10 cellular contexts compared by ENCODE assay signal in genomic region chr3:184184546-184185234, GRCh38. TPM values are rescaled to one million over a fixed set of nuclear protein-coding genes. Genes with fewer than 3 reads are reported as not detected.
DNase-seq lines count a peak whose midpoint lies in the region; ATAC-seq and TF ChIP-seq lines count a peak whose summit lies in the region.
"Had no signal": no experiment of that assay in that cellular context is flagged by ENCODE, and none has a peak within 500 bp of the region (broad histone marks: within the 10 kb centered on the region; RNA-seq: fewer than 3 reads in every experiment).

No MANE protein-coding gene starts in this region.

- H3K4me1 Mint-ChIP-seq in Calu3 (ENCODE audit: low read depth, unreplicated experiment) (peaks cover 27% of the 10 kb centered on the region), osteocyte (ENCODE audit: unreplicated experiment) (peaks cover 30% of the 10 kb centered on the region)

- intact Hi-C loops in Calu3 (cut with micrococcal nuclease; ENCODE audit: unreplicated experiment): no loop called here

- TF ChIP-seq CTCF in Calu3 (IDR thresholded peaks at IDR 0.05; ENCODE audit: unreplicated experiment) (no peak), NB4 (IDR thresholded peaks at IDR 0.05; ENCODE audit: low read depth, low read length) (no peak), osteocyte (IDR thresholded peaks at IDR 0.05) (no peak)

- no peak for ATAC-seq in HG02970 (IDR thresholded peaks at IDR 0.05; ENCODE audit: low FRiP score, unreplicated experiment)
- no peak for ATAC-seq in HG03571 (IDR thresholded peaks at IDR 0.05; ENCODE audit: unreplicated experiment)

- H3K4me3 ChIP-seq in NB4 (ENCODE audit: low read depth, low read length): peak overlapping the region; percentile 59

- H3K9me3 Mint-ChIP-seq in Calu3 (ENCODE audit: low read depth, unreplicated experiment) (no peaks in the 10 kb centered on the region), osteocyte (ENCODE audit: unreplicated experiment) (no peaks in the 10 kb centered on the region)

- no peak for TF ChIP-seq POLR2A in NB4 (IDR thresholded peaks at IDR 0.05; ENCODE audit: extremely low read depth, insufficient read length)

- H3K4me3 Mint-ChIP-seq in Calu3 (ENCODE audit: low read depth, unreplicated experiment): peak overlapping the region; percentile 100
- H3K4me3 Mint-ChIP-seq in osteocyte (ENCODE audit: unreplicated experiment): peak overlapping the region; percentile 98

- CTCF ChIA-PET in Calu3 (lab: Charles Lee): interaction anchor here (0.7 kb wide), 2 partner anchors 19 to 587 kb away, joined by 3 to 4 read pairs; no protein-coding TSS in a partner anchor

- peak overlapping the region; percentile 88 for H3K27ac ChIP-seq in cingulate gyrus (ENCODE audit: low read depth, low read length)

- no TSS peak for BruUV-seq in Calu3 (replicated peaks; lab: Mats Ljungman, UMichigan)

- peak overlapping the region; percentile 96 for H3K27ac Mint-ChIP-seq in Calu3 (ENCODE audit: unreplicated experiment)
- peak overlapping the region; percentile 98 for H3K27ac Mint-ChIP-seq in osteocyte (ENCODE audit: unreplicated experiment)

- no peak for DNase-seq in Calu3
- no peak for DNase-seq in NB4 (ENCODE audit: low read depth)
- DNase-seq in osteocyte (ENCODE audit: extremely low spot score, unreplicated experiment): no peak
- no peak for DNase-seq in activated CD8-positive, alpha-beta memory T cell treated with anti-CD3 and anti-CD28 coated beads, Interleukin-2, amount 50 U/mL, for 4 hours
- DNase-seq in NCI-H187 (lab: John Stamatoyannopoulos, UW): no peak
- DNase-seq: central memory CD4-positive, alpha-beta T cell; kidney glomerular epithelial cell had no signal

- H3K36me3 Mint-ChIP-seq in Calu3 (ENCODE audit: insufficient read depth, unreplicated experiment): peaks cover 73% of the 10 kb centered on the region
- peaks cover 36% of the 10 kb centered on the region for H3K36me3 Mint-ChIP-seq in osteocyte (ENCODE audit: unreplicated experiment)

- H3K27me3 Mint-ChIP-seq in Calu3 (ENCODE audit: unreplicated experiment): no peaks in the 10 kb centered on the region
- no peaks in the 10 kb centered on the region for H3K27me3 Mint-ChIP-seq in osteocyte (ENCODE audit: unreplicated experiment)

RNA-seq across cellular contexts. Expression of gene ABCF3, which starts 1.3 kb away (rescaled TPM):
- total RNA-seq in Calu3 (2022) (114 and 116 TPM in 2 replicates), osteocyte (60.5 and 69.5 TPM in 2 replicates)

RNA-seq across cellular contexts. Expression of gene AP2M1, which starts 10.0 kb away (rescaled TPM):
- total RNA-seq in Calu3 (2022): 394 and 401 TPM in 2 replicates
- total RNA-seq in osteocyte: 398 and 419 TPM in 2 replicates

RNA-seq across cellular contexts. Expression of gene DVL3, which starts 29.5 kb away (rescaled TPM):
- 105 and 106 TPM in 2 replicates for total RNA-seq in Calu3 (2022)
- 110 and 121 TPM in 2 replicates for total RNA-seq in osteocyte

RNA-seq across cellular contexts. Expression of gene VWA5B2, which starts 44.7 kb away (rescaled TPM):
- 0.54 and 0.90 TPM in 2 replicates for total RNA-seq in Calu3 (2022)
- total RNA-seq in osteocyte: 0.11 TPM in 1 of 2 replicates, not detected in the other

RNA-seq across cellular contexts. Expression of gene EIF2B5, which starts 49.5 kb away (rescaled TPM):
- 79.6 and 87.9 TPM in 2 replicates for total RNA-seq in Calu3 (2022)
- total RNA-seq in osteocyte: 30.3 and 30.4 TPM in 2 replicates
